ENCODE assay signal across 9 cellular contexts in genomic region chr2:203453858-203454451, GRCh38.
DNase-seq lines count a peak whose midpoint lies in the region; ATAC-seq and TF ChIP-seq lines count a peak whose summit lies in the region.
"Had no signal": no experiment of that assay in that cellular context is flagged by ENCODE, and none has a peak within 500 bp of the region (broad histone marks: within the 10 kb centered on the region; RNA-seq: fewer than 3 reads in every experiment).

No MANE protein-coding gene starts in this region.

- no peaks in the 10 kb centered on the region for H3K9me3 Mint-ChIP-seq in activated naive CD8-positive, alpha-beta T cell treated with anti-CD3 and anti-CD28 coated beads for 36 hours

- peak; percentile 67 for DNase-seq in DMS 273 (lab: John Stamatoyannopoulos, UW; ENCODE audit: unreplicated experiment)
- no peak for DNase-seq in DMS 273 treated with DMSO at 0.1 percent for 48 hours (lab: John Stamatoyannopoulos, UW)
- peak; percentile 52 for DNase-seq in HEK293T (ENCODE audit: extremely low spot score)
- DNase-seq in NCI-H526 (lab: John Stamatoyannopoulos, UW) = peak; percentile 24 to 53
- peak; percentile 4 for DNase-seq in activated naive CD8-positive, alpha-beta T cell treated with anti-CD3 and anti-CD28 coated beads for 36 hours
- DNase-seq in heart right ventricle = peak in 1 of 2 donors; percentile 36
- no peak for DNase-seq in sciatic nerve (ENCODE audit: low spot score)
- no peak for DNase-seq in NCI-H187 (lab: John Stamatoyannopoulos, UW)

- intact Hi-C loops in heart right ventricle (cut with DNase I) (loop anchor here in 4 of 10 donors (5.0 to 10.0 kb wide), 6 partner anchors 129 to 361 kb away; partner anchors contain the start of genes ABI2 (in 1 of the 4) and CYP20A1 (in 1 of the 4)), sciatic nerve (cut with DNase I) (no loop called here)

- H3K27me3 Mint-ChIP-seq in activated naive CD8-positive, alpha-beta T cell treated with anti-CD3 and anti-CD28 coated beads for 36 hours = peaks cover 3% of the 10 kb centered on the region

- H3K27ac Mint-ChIP-seq in activated naive CD8-positive, alpha-beta T cell treated with anti-CD3 and anti-CD28 coated beads for 36 hours = no peak overlapping the region

- CTCF ChIA-PET in HEK293T (lab: Yijun Ruan, JAX) = interaction anchor here (0.5 to 1.4 kb wide), 3 partner anchors 189 to 362 kb away, joined by 3 to 4 read pairs (median 4); no protein-coding TSS in a partner anchor

- TF ChIP-seq CTCF in heart right ventricle (IDR thresholded peaks at IDR 0.05) = peak; percentile 29 to 88 (median 75)

- H3K4me1 Mint-ChIP-seq in activated naive CD8-positive, alpha-beta T cell treated with anti-CD3 and anti-CD28 coated beads for 36 hours = peaks cover 2% of the 10 kb centered on the region

- POLR2A ChIA-PET in HEK293T (lab: Yijun Ruan, JAX) = no interaction called here

- no peaks in the 10 kb centered on the region for H3K27me3 ChIP-seq in heart right ventricle
- H3K27me3 ChIP-seq: BLaER1 had no signal

- peaks cover 0 to 34% (median 15%) of the 10 kb centered on the region in 9 donors for H3K4me1 ChIP-seq in heart right ventricle
- H3K4me1 ChIP-seq: BLaER1 had no signal

- ATAC-seq in heart right ventricle (peak; percentile 44 to 75 (median 68)), sciatic nerve (peak; percentile 86)

- H3K36me3 Mint-ChIP-seq in activated naive CD8-positive, alpha-beta T cell treated with anti-CD3 and anti-CD28 coated beads for 36 hours = no peaks in the 10 kb centered on the region

- no peak overlapping the region for H3K4me3 ChIP-seq in heart right ventricle
- H3K4me3 ChIP-seq: BLaER1 had no signal

- no peaks in the 10 kb centered on the region for H3K9me3 ChIP-seq in heart right ventricle
- H3K9me3 ChIP-seq: BLaER1 had no signal

- 6 to 16% methylated on average over 1 of the region's 1 CpG for WGBS in heart right ventricle, 2 donors

- H3K27ac ChIP-seq in heart right ventricle = peak overlapping the region in 2 of 10 donors; percentile 14 to 26
- H3K27ac ChIP-seq: BLaER1 had no signal

- H3K4me3 Mint-ChIP-seq in activated naive CD8-positive, alpha-beta T cell treated with anti-CD3 and anti-CD28 coated beads for 36 hours = no peak overlapping the region

- H3K36me3 ChIP-seq in heart right ventricle = peaks cover 0 to 98% (median 10%) of the 10 kb centered on the region in 9 donors
- H3K36me3 ChIP-seq: BLaER1 had no signal

TF ChIP-seq in HEK293T, 16 proteins besides CTCF, POLR2A, EP300 and RAD21:
- TF ChIP-seq CTBP1 (IDR thresholded peaks at IDR 0.05; ENCODE audit: borderline replicate concordance) (no peak), L3MBTL2 (conservative IDR thresholded peaks at IDR 0.05) (no peak), BHLHE40 (IDR thresholded peaks at IDR 0.05; ENCODE audit: borderline replicate concordance) (no peak), FOXM1 (IDR thresholded peaks at IDR 0.05; ENCODE audit: borderline replicate concordance) (no peak), ZNF384 (IDR thresholded peaks at IDR 0.05) (0 out of 2 replicates have a peak, but pooled peaks have one; percentile 7), FOXK2 (IDR thresholded peaks at IDR 0.05) (no peak), SUZ12 (IDR thresholded peaks at IDR 0.05) (no peak)
TF ChIP-seq in HEK293T: peak in this region for 1.

Comparison
In these comparisons a context has a peak if more than half of its experiments do, and no peak if none do; other contexts are left out.
1. DNase-seq: peak in DMS 273 (single experiment), HEK293T (single experiment), NCI-H526 (2 of 2) and activated naive CD8-positive, alpha-beta T cell treated with anti-CD3 and anti-CD28 coated beads for 36 hours (single experiment); none in DMS 273 treated with DMSO at 0.1 percent for 48 hours (single experiment), sciatic nerve (single experiment) and NCI-H187 (0 of 2).